Comparison of ENCODE assay signal across 1 cellular context in the genomic region with DNA sequence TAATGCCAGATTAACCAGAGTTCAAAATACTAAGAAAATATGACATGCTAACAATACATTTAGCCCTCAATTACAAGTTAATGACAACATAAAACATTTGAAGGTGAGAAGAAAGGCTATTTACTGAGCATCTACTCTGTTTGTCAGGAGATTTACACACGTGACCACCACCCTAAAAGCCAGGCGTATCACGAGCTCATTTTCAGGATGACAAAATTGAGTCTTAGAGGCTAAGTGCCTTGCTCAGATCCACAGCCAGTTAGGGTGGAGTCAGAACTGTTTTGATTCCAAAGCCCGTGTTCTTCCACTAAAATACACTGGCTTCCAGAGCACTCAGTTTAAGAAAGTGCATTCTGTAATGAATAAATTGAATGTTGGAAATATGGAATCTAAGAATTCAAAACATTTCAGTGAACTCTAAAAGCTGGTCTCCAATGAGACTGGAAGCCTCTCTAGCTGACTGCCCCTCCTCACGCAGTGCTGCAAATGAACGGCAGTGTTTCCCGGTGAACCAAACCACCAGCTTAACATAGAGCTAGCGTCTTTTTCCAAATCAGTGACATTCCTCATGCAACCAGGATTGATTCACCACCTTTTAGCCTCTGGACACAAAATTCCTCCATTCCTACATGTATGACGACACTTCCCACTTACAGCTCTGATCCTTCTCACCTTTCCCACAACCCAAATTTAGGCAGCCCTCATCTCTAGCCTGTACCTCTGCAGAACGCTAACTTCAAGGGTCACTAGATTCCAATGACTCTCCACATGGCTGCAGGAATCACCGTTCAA.
TF ChIP-seq lines count a peak whose summit lies in the region.

No MANE protein-coding gene starts in this region.

TF ChIP-seq in K562, 482 proteins besides CTCF, POLR2A, EP300 and RAD21:
- TF ChIP-seq KDM2B (CRISPR knock-in tag; IDR thresholded peaks at IDR 0.05) = no peak
- TF ChIP-seq HDAC2 (IDR thresholded peaks at IDR 0.05) = peak; percentile 43; the same call in 1 of the 2 replicates
- no peak for TF ChIP-seq EP400 (IDR thresholded peaks at IDR 0.05)
- TF ChIP-seq HDAC1 (IDR thresholded peaks at IDR 0.05) = peak in 1 of 2 experiments; percentile 46; a peak in 1 of 4 replicates
- peak; percentile 75 for TF ChIP-seq RAD51 (IDR thresholded peaks at IDR 0.05; ENCODE audit: borderline replicate concordance, low read depth)
- TF ChIP-seq, protein P1, sequence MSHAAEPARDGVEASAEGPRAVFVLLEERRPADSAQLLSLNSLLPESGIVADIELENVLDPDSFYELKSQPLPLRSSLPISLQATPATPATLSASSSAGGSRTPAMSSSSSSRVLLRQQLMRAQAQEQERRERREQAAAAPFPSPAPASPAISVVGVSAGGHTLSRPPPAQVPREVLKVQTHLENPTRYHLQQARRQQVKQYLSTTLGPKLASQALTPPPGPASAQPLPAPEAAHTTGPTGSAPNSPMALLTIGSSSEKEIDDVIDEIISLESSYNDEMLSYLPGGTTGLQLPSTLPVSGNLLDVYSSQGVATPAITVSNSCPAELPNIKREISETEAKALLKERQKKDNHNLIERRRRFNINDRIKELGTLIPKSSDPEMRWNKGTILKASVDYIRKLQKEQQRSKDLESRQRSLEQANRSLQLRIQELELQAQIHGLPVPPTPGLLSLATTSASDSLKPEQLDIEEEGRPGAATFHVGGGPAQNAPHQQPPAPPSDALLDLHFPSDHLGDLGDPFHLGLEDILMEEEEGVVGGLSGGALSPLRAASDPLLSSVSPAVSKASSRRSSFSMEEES (CRISPR knock-in tag; IDR thresholded peaks at IDR 0.05) = peak; percentile 66
- no peak for TF ChIP-seq BRD9 (IDR thresholded peaks at IDR 0.05; ENCODE audit: low read depth, partially characterized antibody)
- TF ChIP-seq CBFB (CRISPR knock-in tag; IDR thresholded peaks at IDR 0.05) = no peak
- TF ChIP-seq CHD1 (IDR thresholded peaks at IDR 0.05; ENCODE audit: low read length) = no peak
- no peak for TF ChIP-seq HEY1 (CRISPR knock-in tag; IDR thresholded peaks at IDR 0.05; ENCODE audit: borderline replicate concordance)
- TF ChIP-seq, protein P2, sequence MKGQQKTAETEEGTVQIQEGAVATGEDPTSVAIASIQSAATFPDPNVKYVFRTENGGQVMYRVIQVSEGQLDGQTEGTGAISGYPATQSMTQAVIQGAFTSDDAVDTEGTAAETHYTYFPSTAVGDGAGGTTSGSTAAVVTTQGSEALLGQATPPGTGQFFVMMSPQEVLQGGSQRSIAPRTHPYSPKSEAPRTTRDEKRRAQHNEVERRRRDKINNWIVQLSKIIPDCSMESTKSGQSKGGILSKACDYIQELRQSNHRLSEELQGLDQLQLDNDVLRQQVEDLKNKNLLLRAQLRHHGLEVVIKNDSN (CRISPR knock-in tag; IDR thresholded peaks at IDR 0.05) = peak; percentile 54; the same call in 1 of the 2 replicates
- no peak for TF ChIP-seq ZBTB11 (CRISPR knock-in tag; IDR thresholded peaks at IDR 0.05)
- TF ChIP-seq JUN (IDR thresholded peaks at IDR 0.05; ENCODE audit: borderline replicate concordance, low read depth, low read length) = no peak
- TF ChIP-seq JUN (CRISPR knock-in tag; IDR thresholded peaks at IDR 0.05; ENCODE audit: borderline replicate concordance) = no peak
- peak; percentile 91 to 94 for TF ChIP-seq KDM1A (IDR thresholded peaks at IDR 0.05)
- TF ChIP-seq NFATC3 (IDR thresholded peaks at IDR 0.05) = no peak
- TF ChIP-seq BHLHE40 (IDR thresholded peaks at IDR 0.05; ENCODE audit: low read length) = peak; percentile 36; the same call in 1 of the 2 replicates
- TF ChIP-seq, protein P3, sequence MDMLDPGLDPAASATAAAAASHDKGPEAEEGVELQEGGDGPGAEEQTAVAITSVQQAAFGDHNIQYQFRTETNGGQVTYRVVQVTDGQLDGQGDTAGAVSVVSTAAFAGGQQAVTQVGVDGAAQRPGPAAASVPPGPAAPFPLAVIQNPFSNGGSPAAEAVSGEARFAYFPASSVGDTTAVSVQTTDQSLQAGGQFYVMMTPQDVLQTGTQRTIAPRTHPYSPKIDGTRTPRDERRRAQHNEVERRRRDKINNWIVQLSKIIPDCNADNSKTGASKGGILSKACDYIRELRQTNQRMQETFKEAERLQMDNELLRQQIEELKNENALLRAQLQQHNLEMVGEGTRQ (CRISPR knock-in tag; IDR thresholded peaks at IDR 0.05) = peak; percentile 48
- no peak for TF ChIP-seq TFAM (CRISPR knock-in tag; conservative IDR thresholded peaks at IDR 0.05)
